In the genomic region with DNA sequence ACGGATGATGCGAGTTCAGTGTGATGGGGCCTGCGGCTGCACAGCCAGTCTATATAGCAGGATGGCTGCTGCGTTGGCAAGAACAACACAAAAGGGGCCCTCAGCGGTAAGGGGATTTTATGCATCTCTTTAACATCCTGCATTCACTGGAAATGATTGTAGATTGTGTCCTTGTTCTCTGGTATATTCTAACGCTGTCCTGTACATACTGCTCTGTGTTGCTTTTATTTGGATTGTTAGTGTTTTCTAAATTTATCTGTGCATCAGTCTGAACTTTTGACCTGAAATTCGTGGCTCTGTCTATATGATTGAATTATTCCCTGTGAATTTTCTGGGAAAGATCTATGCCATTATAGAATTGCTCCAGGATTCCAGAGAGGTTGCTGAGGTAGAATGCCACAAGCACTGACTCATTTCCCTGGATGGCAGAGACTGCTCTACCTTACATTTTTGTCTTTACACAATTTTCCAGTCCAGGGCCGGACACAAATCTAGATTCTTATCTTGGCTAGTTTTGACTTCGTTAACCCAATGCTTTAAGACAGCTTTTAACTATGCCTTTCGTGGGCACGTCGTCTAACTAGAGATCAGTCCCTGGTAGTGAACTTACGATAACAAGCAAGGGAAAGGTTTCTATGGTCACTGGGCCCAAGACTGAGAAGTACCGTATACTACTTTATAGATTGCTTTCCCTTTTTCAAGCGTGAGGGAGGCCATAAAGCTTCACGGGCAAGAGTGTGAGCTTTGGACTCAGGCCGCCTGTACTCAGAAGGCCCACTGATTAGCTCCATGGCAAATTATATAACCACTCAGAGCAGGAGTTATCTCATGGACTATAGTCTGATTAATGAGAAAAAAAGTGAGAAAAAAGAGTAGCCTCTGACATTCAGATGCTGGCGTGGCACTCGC, we compare ENCODE assay signal across 1 cellular context.
TF ChIP-seq lines count a peak whose summit lies in the region.

A gene with protein sequence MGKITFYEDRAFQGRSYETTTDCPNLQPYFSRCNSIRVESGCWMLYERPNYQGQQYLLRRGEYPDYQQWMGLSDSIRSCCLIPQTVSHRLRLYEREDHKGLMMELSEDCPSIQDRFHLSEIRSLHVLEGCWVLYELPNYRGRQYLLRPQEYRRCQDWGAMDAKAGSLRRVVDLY (minus strand): TSS at position 25 of the 909 bp plus-strand sequence. CDS start 36 bp downstream, outside the sequence.

TF ChIP-seq in HepG2, 621 proteins besides CTCF, POLR2A, EP300 and RAD21 (continued from another document and continues in another):
- peak; percentile 35; the same call in 1 of the 2 replicates for TF ChIP-seq CREM (IDR thresholded peaks at IDR 0.05)
- no peak for TF ChIP-seq CREM (CRISPR knock-in tag; IDR thresholded peaks at IDR 0.05)
- no peak for TF ChIP-seq ZNF333 (CRISPR knock-in tag; IDR thresholded peaks at IDR 0.05; ENCODE audit: borderline replicate concordance)
- no peak for TF ChIP-seq ZBTB7A (CRISPR knock-in tag; IDR thresholded peaks at IDR 0.05)
- 0 out of 2 replicates have a peak, but pooled peaks have one; percentile 33 for TF ChIP-seq ZNF670 (CRISPR knock-in tag; IDR thresholded peaks at IDR 0.05; ENCODE audit: borderline replicate concordance)
- TF ChIP-seq, protein P1, sequence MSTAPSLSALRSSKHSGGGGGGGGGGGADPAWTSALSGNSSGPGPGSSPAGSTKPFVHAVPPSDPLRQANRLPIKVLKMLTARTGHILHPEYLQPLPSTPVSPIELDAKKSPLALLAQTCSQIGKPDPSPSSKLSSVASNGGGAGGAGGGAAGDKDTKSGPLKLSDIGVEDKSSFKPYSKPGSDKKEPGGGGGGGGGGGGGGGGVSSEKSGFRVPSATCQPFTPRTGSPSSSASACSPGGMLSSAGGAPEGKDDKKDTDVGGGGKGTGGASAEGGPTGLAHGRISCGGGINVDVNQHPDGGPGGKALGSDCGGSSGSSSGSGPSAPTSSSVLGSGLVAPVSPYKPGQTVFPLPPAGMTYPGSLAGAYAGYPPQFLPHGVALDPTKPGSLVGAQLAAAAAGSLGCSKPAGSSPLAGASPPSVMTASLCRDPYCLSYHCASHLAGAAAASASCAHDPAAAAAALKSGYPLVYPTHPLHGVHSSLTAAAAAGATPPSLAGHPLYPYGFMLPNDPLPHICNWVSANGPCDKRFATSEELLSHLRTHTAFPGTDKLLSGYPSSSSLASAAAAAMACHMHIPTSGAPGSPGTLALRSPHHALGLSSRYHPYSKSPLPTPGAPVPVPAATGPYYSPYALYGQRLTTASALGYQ (CRISPR knock-in tag; IDR thresholded peaks at IDR 0.05): 0 out of 2 replicates have a peak, but pooled peaks have one; percentile 42
- no peak for TF ChIP-seq ZNF234 (CRISPR knock-in tag; conservative IDR thresholded peaks at IDR 0.05)
- peak; percentile 93 for TF ChIP-seq ASH2L (IDR thresholded peaks at IDR 0.05; ENCODE audit: insufficient read length, low read depth, low read length)
- no peak for TF ChIP-seq ZNF260 (CRISPR knock-in tag; IDR thresholded peaks at IDR 0.05; ENCODE audit: borderline replicate concordance, low read depth)
- TF ChIP-seq SAFB2 (CRISPR knock-in tag; IDR thresholded peaks at IDR 0.05; ENCODE audit: borderline replicate concordance, low read depth): no peak
- TF ChIP-seq ZNF777 (CRISPR knock-in tag; IDR thresholded peaks at IDR 0.05): peak; percentile 43
- TF ChIP-seq POLR2G (IDR thresholded peaks at IDR 0.05; ENCODE audit: low read depth, low read length): peak; percentile 57
- peak; percentile 69; the same call in 1 of the 2 replicates for TF ChIP-seq NCOR1 (IDR thresholded peaks at IDR 0.05; ENCODE audit: borderline replicate concordance, low read length)
- TF ChIP-seq KDM3A (CRISPR knock-in tag; IDR thresholded peaks at IDR 0.05; ENCODE audit: low read depth): no peak
- TF ChIP-seq GATAD1 (CRISPR knock-in tag; IDR thresholded peaks at IDR 0.05): peak; percentile 29; the same call in 1 of the 2 replicates
- no peak for TF ChIP-seq ZNF672 (CRISPR knock-in tag; IDR thresholded peaks at IDR 0.05)
- TF ChIP-seq YY1 (IDR thresholded peaks at IDR 0.05; ENCODE audit: insufficient read depth, insufficient replicate concordance, low read depth, low read length): peak; percentile 31
- TF ChIP-seq ZBTB20 (CRISPR knock-in tag; IDR thresholded peaks at IDR 0.05; ENCODE audit: borderline replicate concordance, low read depth): peak; percentile 79; the same call in 1 of the 2 replicates
- no peak for TF ChIP-seq ZNF550 (CRISPR knock-in tag; IDR thresholded peaks at IDR 0.05; ENCODE audit: borderline replicate concordance)
- peak; percentile 46; the same call in 1 of the 2 replicates for TF ChIP-seq FOSL1 (CRISPR knock-in tag; IDR thresholded peaks at IDR 0.05; ENCODE audit: borderline replicate concordance)
- TF ChIP-seq MED8 (CRISPR knock-in tag; IDR thresholded peaks at IDR 0.05; ENCODE audit: insufficient replicate concordance): no peak
- TF ChIP-seq, protein P2, sequence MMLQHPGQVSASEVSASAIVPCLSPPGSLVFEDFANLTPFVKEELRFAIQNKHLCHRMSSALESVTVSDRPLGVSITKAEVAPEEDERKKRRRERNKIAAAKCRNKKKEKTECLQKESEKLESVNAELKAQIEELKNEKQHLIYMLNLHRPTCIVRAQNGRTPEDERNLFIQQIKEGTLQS (CRISPR knock-in tag; IDR thresholded peaks at IDR 0.05): peak; percentile 16; the same call in 1 of the 2 replicates
- peak; percentile 26; the same call in 1 of the 2 replicates for TF ChIP-seq SIX1 (CRISPR knock-in tag; IDR thresholded peaks at IDR 0.05; ENCODE audit: borderline replicate concordance)
- TF ChIP-seq ZNF44 (CRISPR knock-in tag; IDR thresholded peaks at IDR 0.05): no peak
- no peak for TF ChIP-seq CBX1 (IDR thresholded peaks at IDR 0.05; ENCODE audit: low read depth)
- TF ChIP-seq, protein P3, sequence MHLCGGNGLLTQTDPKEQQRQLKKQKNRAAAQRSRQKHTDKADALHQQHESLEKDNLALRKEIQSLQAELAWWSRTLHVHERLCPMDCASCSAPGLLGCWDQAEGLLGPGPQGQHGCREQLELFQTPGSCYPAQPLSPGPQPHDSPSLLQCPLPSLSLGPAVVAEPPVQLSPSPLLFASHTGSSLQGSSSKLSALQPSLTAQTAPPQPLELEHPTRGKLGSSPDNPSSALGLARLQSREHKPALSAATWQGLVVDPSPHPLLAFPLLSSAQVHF (CRISPR knock-in tag; IDR thresholded peaks at IDR 0.05): no peak
- peak; percentile 71 for TF ChIP-seq SALL1 (CRISPR knock-in tag; IDR thresholded peaks at IDR 0.05)
- TF ChIP-seq POGZ (CRISPR knock-in tag; IDR thresholded peaks at IDR 0.05): peak; percentile 60
- TF ChIP-seq ZMYM2 (CRISPR knock-in tag; IDR thresholded peaks at IDR 0.05): 0 out of 2 replicates have a peak, but pooled peaks have one; percentile 7
- TF ChIP-seq, protein P4, sequence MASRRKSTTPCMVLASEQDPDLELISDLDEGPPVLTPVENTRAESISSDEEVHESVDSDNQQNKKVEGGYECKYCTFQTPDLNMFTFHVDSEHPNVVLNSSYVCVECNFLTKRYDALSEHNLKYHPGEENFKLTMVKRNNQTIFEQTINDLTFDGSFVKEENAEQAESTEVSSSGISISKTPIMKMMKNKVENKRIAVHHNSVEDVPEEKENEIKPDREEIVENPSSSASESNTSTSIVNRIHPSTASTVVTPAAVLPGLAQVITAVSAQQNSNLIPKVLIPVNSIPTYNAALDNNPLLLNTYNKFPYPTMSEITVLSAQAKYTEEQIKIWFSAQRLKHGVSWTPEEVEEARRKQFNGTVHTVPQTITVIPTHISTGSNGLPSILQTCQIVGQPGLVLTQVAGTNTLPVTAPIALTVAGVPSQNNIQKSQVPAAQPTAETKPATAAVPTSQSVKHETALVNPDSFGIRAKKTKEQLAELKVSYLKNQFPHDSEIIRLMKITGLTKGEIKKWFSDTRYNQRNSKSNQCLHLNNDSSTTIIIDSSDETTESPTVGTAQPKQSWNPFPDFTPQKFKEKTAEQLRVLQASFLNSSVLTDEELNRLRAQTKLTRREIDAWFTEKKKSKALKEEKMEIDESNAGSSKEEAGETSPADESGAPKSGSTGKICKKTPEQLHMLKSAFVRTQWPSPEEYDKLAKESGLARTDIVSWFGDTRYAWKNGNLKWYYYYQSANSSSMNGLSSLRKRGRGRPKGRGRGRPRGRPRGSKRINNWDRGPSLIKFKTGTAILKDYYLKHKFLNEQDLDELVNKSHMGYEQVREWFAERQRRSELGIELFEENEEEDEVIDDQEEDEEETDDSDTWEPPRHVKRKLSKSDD (CRISPR knock-in tag; IDR thresholded peaks at IDR 0.05; ENCODE audit: low read depth): no peak
- TF ChIP-seq, protein P5, sequence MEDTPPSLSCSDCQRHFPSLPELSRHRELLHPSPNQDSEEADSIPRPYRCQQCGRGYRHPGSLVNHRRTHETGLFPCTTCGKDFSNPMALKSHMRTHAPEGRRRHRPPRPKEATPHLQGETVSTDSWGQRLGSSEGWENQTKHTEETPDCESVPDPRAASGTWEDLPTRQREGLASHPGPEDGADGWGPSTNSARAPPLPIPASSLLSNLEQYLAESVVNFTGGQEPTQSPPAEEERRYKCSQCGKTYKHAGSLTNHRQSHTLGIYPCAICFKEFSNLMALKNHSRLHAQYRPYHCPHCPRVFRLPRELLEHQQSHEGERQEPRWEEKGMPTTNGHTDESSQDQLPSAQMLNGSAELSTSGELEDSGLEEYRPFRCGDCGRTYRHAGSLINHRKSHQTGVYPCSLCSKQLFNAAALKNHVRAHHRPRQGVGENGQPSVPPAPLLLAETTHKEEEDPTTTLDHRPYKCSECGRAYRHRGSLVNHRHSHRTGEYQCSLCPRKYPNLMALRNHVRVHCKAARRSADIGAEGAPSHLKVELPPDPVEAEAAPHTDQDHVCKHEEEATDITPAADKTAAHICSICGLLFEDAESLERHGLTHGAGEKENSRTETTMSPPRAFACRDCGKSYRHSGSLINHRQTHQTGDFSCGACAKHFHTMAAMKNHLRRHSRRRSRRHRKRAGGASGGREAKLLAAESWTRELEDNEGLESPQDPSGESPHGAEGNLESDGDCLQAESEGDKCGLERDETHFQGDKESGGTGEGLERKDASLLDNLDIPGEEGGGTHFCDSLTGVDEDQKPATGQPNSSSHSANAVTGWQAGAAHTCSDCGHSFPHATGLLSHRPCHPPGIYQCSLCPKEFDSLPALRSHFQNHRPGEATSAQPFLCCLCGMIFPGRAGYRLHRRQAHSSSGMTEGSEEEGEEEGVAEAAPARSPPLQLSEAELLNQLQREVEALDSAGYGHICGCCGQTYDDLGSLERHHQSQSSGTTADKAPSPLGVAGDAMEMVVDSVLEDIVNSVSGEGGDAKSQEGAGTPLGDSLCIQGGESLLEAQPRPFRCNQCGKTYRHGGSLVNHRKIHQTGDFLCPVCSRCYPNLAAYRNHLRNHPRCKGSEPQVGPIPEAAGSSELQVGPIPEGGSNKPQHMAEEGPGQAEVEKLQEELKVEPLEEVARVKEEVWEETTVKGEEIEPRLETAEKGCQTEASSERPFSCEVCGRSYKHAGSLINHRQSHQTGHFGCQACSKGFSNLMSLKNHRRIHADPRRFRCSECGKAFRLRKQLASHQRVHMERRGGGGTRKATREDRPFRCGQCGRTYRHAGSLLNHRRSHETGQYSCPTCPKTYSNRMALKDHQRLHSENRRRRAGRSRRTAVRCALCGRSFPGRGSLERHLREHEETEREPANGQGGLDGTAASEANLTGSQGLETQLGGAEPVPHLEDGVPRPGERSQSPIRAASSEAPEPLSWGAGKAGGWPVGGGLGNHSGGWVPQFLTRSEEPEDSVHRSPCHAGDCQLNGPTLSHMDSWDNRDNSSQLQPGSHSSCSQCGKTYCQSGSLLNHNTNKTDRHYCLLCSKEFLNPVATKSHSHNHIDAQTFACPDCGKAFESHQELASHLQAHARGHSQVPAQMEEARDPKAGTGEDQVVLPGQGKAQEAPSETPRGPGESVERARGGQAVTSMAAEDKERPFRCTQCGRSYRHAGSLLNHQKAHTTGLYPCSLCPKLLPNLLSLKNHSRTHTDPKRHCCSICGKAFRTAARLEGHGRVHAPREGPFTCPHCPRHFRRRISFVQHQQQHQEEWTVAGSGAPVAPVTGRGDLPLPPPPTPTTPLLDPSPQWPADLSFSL (CRISPR knock-in tag; IDR thresholded peaks at IDR 0.05): 0 out of 2 replicates have a peak, but pooled peaks have one; percentile 42
- TF ChIP-seq, protein P6, sequence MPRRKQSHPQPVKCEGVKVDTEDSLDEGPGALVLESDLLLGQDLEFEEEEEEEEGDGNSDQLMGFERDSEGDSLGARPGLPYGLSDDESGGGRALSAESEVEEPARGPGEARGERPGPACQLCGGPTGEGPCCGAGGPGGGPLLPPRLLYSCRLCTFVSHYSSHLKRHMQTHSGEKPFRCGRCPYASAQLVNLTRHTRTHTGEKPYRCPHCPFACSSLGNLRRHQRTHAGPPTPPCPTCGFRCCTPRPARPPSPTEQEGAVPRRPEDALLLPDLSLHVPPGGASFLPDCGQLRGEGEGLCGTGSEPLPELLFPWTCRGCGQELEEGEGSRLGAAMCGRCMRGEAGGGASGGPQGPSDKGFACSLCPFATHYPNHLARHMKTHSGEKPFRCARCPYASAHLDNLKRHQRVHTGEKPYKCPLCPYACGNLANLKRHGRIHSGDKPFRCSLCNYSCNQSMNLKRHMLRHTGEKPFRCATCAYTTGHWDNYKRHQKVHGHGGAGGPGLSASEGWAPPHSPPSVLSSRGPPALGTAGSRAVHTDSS (CRISPR knock-in tag; conservative IDR thresholded peaks at IDR 0.05): no peak
- TF ChIP-seq ZNF780A (CRISPR knock-in tag; IDR thresholded peaks at IDR 0.05): no peak
- TF ChIP-seq NFIC (IDR thresholded peaks at IDR 0.05; ENCODE audit: low read length): no peak
- TF ChIP-seq ONECUT2 (CRISPR knock-in tag; IDR thresholded peaks at IDR 0.05): no peak
- TF ChIP-seq ZNF792 (CRISPR knock-in tag; IDR thresholded peaks at IDR 0.05): peak; percentile 54; the same call in 1 of the 2 replicates
- TF ChIP-seq, protein P7, sequence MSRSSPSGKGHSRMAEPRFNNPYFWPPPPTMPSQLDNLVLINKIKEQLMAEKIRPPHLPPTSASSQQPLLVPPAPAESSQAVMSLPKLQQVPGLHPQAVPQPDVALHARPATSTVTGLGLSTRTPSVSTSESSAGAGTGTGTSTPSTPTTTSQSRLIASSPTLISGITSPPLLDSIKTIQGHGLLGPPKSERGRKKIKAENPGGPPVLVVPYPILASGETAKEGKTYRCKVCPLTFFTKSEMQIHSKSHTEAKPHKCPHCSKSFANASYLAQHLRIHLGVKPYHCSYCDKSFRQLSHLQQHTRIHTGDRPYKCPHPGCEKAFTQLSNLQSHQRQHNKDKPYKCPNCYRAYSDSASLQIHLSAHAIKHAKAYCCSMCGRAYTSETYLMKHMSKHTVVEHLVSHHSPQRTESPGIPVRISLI (CRISPR knock-in tag; IDR thresholded peaks at IDR 0.05; ENCODE audit: borderline replicate concordance): peak; percentile 58; the same call in 1 of the 2 replicates
- TF ChIP-seq FOXO1 (CRISPR knock-in tag; IDR thresholded peaks at IDR 0.05): 0 out of 2 replicates have a peak, but pooled peaks have one; percentile 26
- no peak for TF ChIP-seq RFX5 (IDR thresholded peaks at IDR 0.05; ENCODE audit: low read depth, low read length)
- TF ChIP-seq ZNF713 (CRISPR knock-in tag; IDR thresholded peaks at IDR 0.05): no peak
- TF ChIP-seq ZC3H13 (CRISPR knock-in tag; IDR thresholded peaks at IDR 0.05): no peak
- no peak for TF ChIP-seq GABPB1 (CRISPR knock-in tag; IDR thresholded peaks at IDR 0.05)
